ENCODE assay signal across 8 cellular contexts in genomic region chr4:2243682-2244380, GRCh38. TPM values are rescaled to one million over a fixed set of nuclear protein-coding genes. Genes with fewer than 3 reads are reported as not detected.
DNase-seq lines count a peak whose midpoint lies in the region; ATAC-seq, FAIRE-seq and TF ChIP-seq lines count a peak whose summit lies in the region.

No MANE protein-coding gene starts in this region.

- DNase-seq in NCI-H748 (lab: John Stamatoyannopoulos, UW; ENCODE audit: unreplicated experiment) (peak; percentile 18), NCI-H748 treated with DMSO at 0.1 percent for 48 hours (lab: John Stamatoyannopoulos, UW) (no peak), NB4 (ENCODE audit: low read depth) (peak; percentile 93), astrocyte of the spinal cord (ENCODE audit: low read depth, low spot score) (peak; percentile 32), kidney tubule cell (ENCODE audit: low spot score) (peak; percentile 20), tibial nerve (ENCODE audit: low spot score in 2 of 2) (peak in 1 of 2 donors; percentile 67), HTR-8/SVneo (ENCODE audit: insufficient read length, low spot score) (no peak)

- peaks cover 0 to 22% (median 0%) of the 10 kb centered on the region in 3 donors for H3K36me3 ChIP-seq in tibial nerve

- H3K4me3 ChIP-seq in NB4 (ENCODE audit: low read depth, low read length) (no peak overlapping the region), astrocyte of the spinal cord (ENCODE audit: low read depth, low read length) (no peak overlapping the region), tibial nerve (no peak overlapping the region)

- peak overlapping the region; percentile 15 to 82 (median 68) for H3K27ac ChIP-seq in tibial nerve

- in situ Hi-C loops in astrocyte of the spinal cord (cut with HindIII; ENCODE audit: low sequenced_read_pairs), result no loop called here

- no peaks in the 10 kb centered on the region for H3K9me3 ChIP-seq in tibial nerve

- H3K27me3 ChIP-seq in tibial nerve, result no peaks in the 10 kb centered on the region

- TF ChIP-seq POLR2A in NB4 (IDR thresholded peaks at IDR 0.05; ENCODE audit: extremely low read depth, insufficient read length) (no peak), tibial nerve (IDR thresholded peaks at IDR 0.05) (no peak)

- no peak for ATAC-seq in GM21529 (IDR thresholded peaks at IDR 0.05; ENCODE audit: unreplicated experiment)

- no peak for FAIRE-seq in HTR-8/SVneo (lab: Jason Lieb, UNC)

- TF ChIP-seq EP300 in tibial nerve (IDR thresholded peaks at IDR 0.05), result no peak

- peak; percentile 81 for TF ChIP-seq CTCF in NB4 (IDR thresholded peaks at IDR 0.05; ENCODE audit: low read depth, low read length)
- TF ChIP-seq CTCF in astrocyte of the spinal cord (IDR thresholded peaks at IDR 0.05; ENCODE audit: low read depth, low read length), result peak; percentile 34
- peak in 3 of 5 experiments; percentile 15 to 42 (median 35) for TF ChIP-seq CTCF in tibial nerve (IDR thresholded peaks at IDR 0.05)

- H3K4me1 ChIP-seq in tibial nerve, result peaks cover 0 to 72% (median 43%) of the 10 kb centered on the region in 4 donors

- WGBS in tibial nerve, 2 donors, result 14 to 16% methylated on average over 5 of the region's 5 CpGs

RNA-seq across cellular contexts. Expression of gene HAUS3, which starts 1.9 kb away (rescaled TPM):
- total RNA-seq in tibial nerve, result 10 to 100 TPM in 3 of 4 donors, 1 to 10 TPM in 1; 9.6 to 20.1 (median 17.5) TPM

RNA-seq across cellular contexts. Expression of gene POLN, which starts 1.9 kb away (rescaled TPM):
- 1 to 10 TPM; 3.3 to 9.6 (median 5.5) TPM for total RNA-seq in tibial nerve

RNA-seq across cellular contexts. Expression of gene MXD4, which starts 18.1 kb away (rescaled TPM):
- total RNA-seq in tibial nerve, result 10 to 100 TPM; 62.4 to 77.1 (median 62.9) TPM

Comparison
In these comparisons a context has a peak if more than half of its experiments do, and no peak if none do; other contexts are left out.
1. DNase-seq: peak in NCI-H748 (single experiment), NB4 (single experiment), astrocyte of the spinal cord (single experiment) and kidney tubule cell (single experiment); none in NCI-H748 treated with DMSO at 0.1 percent for 48 hours (single experiment) and HTR-8/SVneo (single experiment).
2. Peak in every context shown above with its lines, with median percentiles within 50 percentile points of each other: CTCF ChIP-seq.